In the genomic region with DNA sequence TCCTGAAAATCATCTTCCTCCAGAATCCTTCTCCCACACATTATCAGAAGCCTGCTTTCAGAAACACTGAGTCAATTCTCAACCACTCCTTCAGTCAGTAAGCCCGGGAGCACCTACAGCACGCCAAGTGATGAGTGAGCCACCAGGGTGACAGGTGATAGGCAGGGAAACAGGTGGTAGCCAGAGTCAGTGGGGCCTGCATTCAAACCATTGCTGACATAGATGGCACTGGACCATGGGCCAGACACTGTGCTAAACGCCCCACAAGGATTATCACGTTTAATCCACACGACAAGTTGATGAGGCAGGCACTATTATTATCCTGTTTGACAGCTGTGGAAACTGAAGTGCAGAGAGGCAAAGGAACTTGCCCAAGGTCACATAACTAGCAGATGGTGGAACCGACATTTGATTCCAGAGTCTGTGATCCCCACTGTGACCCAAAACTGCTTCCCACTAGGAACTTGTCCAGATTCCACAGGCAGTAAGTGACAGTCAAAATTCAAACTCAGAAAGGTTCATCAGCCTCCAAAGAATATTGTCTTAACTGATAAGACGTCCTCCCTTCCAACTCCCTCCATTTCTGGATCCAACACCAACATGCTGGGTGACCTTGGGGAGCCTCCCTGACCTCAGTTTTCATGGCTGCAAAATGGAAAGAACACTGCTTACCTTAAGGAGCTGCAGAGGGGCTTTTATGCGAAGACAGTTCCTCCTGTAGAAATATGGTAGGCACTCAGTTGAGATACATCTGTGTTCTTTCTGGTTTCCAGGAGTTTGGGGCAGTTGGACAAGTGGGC, we compare ENCODE assay signal across 9 cellular contexts. TPM values are rescaled to one million over a fixed set of nuclear protein-coding genes. Genes with fewer than 3 reads are reported as not detected.
A peak's percentile ranks its signal among the peaks of the same experiment; 100 is the strongest.
DNase-seq lines count a peak whose midpoint lies in the region; ATAC-seq and TF ChIP-seq lines count a peak whose summit lies in the region.
"Had no signal": no experiment of that assay in that cellular context is flagged by ENCODE, and none has a peak within 500 bp of the region (broad histone marks: within the 10 kb centered on the region; RNA-seq: fewer than 3 reads in every experiment).

No MANE protein-coding gene starts in this region.

- no peaks in the 10 kb centered on the region for H3K27me3 ChIP-seq in BE2C

- TF ChIP-seq CTCF in BE2C (IDR thresholded peaks at IDR 0.05; ENCODE audit: low read depth, low read length) = no peak

- ATAC-seq in HG03439 (IDR thresholded peaks at IDR 0.05; ENCODE audit: unreplicated experiment) = no peak

- no peaks in the 10 kb centered on the region for H3K36me3 ChIP-seq in BE2C

- peak overlapping the region; percentile 100 for H3K27ac ChIP-seq in epithelial cell of prostate

- DNase-seq in EL (peak; percentile 20), RPMI7951 (ENCODE audit: low read depth) (peak; percentile 40), epithelial cell of prostate (ENCODE audit: low read depth, low spot score) (peak; percentile 49), putamen (ENCODE audit: low spot score) (peak; percentile 52), H4 (ENCODE audit: low spot score) (no peak), BE2C (no peak), NCI-H774 (lab: John Stamatoyannopoulos, UW) (no peak)
- DNase-seq: naive B cell had no signal

- no peak overlapping the region for H3K4me3 ChIP-seq in BE2C (ENCODE audit: low read depth, low read length)

- H3K4me1 ChIP-seq in BE2C = no peaks in the 10 kb centered on the region; the same call in 1 of the 2 replicates

- H3K9me3 ChIP-seq in BE2C = no peaks in the 10 kb centered on the region

RNA-seq across cellular contexts. Expression of a gene that starts 23.9 kb away (rescaled TPM):
- total RNA-seq in RPMI7951 (2014; rRNA removed; shearing (Covaris generic)) = 15.6 and 18.5 TPM in 2 replicates
- 12.7 and 14.3 TPM in 2 replicates for total RNA-seq in H4 (2014; rRNA removed; shearing (Covaris generic))
- polyA plus RNA-seq in BE2C (2012; ENCODE audit: insufficient read depth, insufficient read length, low read depth) = 60.2 TPM

Comparison
In these comparisons a context has a peak if more than half of its experiments do, and no peak if none do; other contexts are left out.
1. DNase-seq: peak in EL (single experiment), RPMI7951 (single experiment), epithelial cell of prostate (single experiment) and putamen (single experiment); none in H4 (single experiment), BE2C (single experiment) and NCI-H774 (single experiment).